Comparison of ENCODE assay signal across 11 cellular contexts in genomic region chr7:5533821-5534367, GRCh38. TPM values are rescaled to one million over a fixed set of nuclear protein-coding genes. Genes with fewer than 3 reads are reported as not detected.
DNase-seq lines count a peak whose midpoint lies in the region; ATAC-seq lines count a peak whose summit lies in the region.
"Had no signal": no experiment of that assay in that cellular context is flagged by ENCODE, and none has a peak within 500 bp of the region (broad histone marks: within the 10 kb centered on the region; RNA-seq: fewer than 3 reads in every experiment).

No MANE protein-coding gene starts in this region.

- peaks cover 9 to 22% of the 10 kb centered on the region in 2 donors for H3K4me1 ChIP-seq in naive thymus-derived CD4-positive, alpha-beta T cell (ENCODE audit: control insufficient read depth in 2 of 2, insufficient read depth in 2 of 2, low read length in 2 of 2)

- peaks cover 40% of the 10 kb centered on the region for H3K4me1 Mint-ChIP-seq in stimulated activated naive CD8-positive, alpha-beta T cell treated with anti-CD3 and anti-CD28 coated beads, Interleukin-15, Interleukin-2, amounts not matched to agents 100 ng/mL and 50 ng/mL, for 24 hours (ENCODE audit: low read depth)
- peaks cover 42% of the 10 kb centered on the region for H3K4me1 Mint-ChIP-seq in stimulated activated naive CD8-positive, alpha-beta T cell treated with anti-CD3 and anti-CD28 coated beads, Interleukin-15, amount 100 ng/mL, for 72 hours
- peaks cover 31% of the 10 kb centered on the region for H3K4me1 Mint-ChIP-seq in activated naive CD8-positive, alpha-beta T cell treated with anti-CD3 and anti-CD28 coated beads for 36 hours
- H3K4me1 Mint-ChIP-seq in naive thymus-derived CD4-positive, alpha-beta T cell, result peaks cover 4 to 30% (median 19%) of the 10 kb centered on the region in 7 donors

- H3K27ac Mint-ChIP-seq in stimulated activated naive CD8-positive, alpha-beta T cell treated with anti-CD3 and anti-CD28 coated beads, Interleukin-15, Interleukin-2, amounts not matched to agents 100 ng/mL and 50 ng/mL, for 24 hours, result peak overlapping the region; percentile 94
- H3K27ac Mint-ChIP-seq in stimulated activated naive CD8-positive, alpha-beta T cell treated with anti-CD3 and anti-CD28 coated beads, Interleukin-15, amount 100 ng/mL, for 72 hours, result peak overlapping the region in 1 of 2 donors; percentile 56
- peak overlapping the region; percentile 92 for H3K27ac Mint-ChIP-seq in activated naive CD8-positive, alpha-beta T cell treated with anti-CD3 and anti-CD28 coated beads for 36 hours
- peak overlapping the region in 8 of 9 donors; percentile 86 to 96 (median 93) for H3K27ac Mint-ChIP-seq in naive thymus-derived CD4-positive, alpha-beta T cell

- DNase-seq in stimulated activated naive CD8-positive, alpha-beta T cell treated with anti-CD3 and anti-CD28 coated beads, Interleukin-15, amount 100 ng/mL, for 72 hours, result no peak
- no peak for DNase-seq in activated naive CD8-positive, alpha-beta T cell treated with anti-CD3 and anti-CD28 coated beads for 36 hours
- no peak for DNase-seq in naive thymus-derived CD4-positive, alpha-beta T cell
- DNase-seq in NK-92 (lab: John Stamatoyannopoulos, UW; ENCODE audit: unreplicated experiment) (no peak), SW 1271 (lab: John Stamatoyannopoulos, UW) (no peak)
- DNase-seq: anterior cingulate cortex; effector CD4-positive, alpha-beta T cell; GF-D8 had no signal

- H3K27me3 Mint-ChIP-seq in stimulated activated naive CD8-positive, alpha-beta T cell treated with anti-CD3 and anti-CD28 coated beads, Interleukin-15, Interleukin-2, amounts not matched to agents 100 ng/mL and 50 ng/mL, for 24 hours, result no peaks in the 10 kb centered on the region
- no peaks in the 10 kb centered on the region for H3K27me3 Mint-ChIP-seq in stimulated activated naive CD8-positive, alpha-beta T cell treated with anti-CD3 and anti-CD28 coated beads, Interleukin-15, amount 100 ng/mL, for 72 hours
- peaks cover 11% of the 10 kb centered on the region for H3K27me3 Mint-ChIP-seq in activated naive CD8-positive, alpha-beta T cell treated with anti-CD3 and anti-CD28 coated beads for 36 hours
- H3K27me3 Mint-ChIP-seq in naive thymus-derived CD4-positive, alpha-beta T cell, result peaks cover 0 to 3% (median 0%) of the 10 kb centered on the region in 5 donors

- H3K9me3 ChIP-seq in naive thymus-derived CD4-positive, alpha-beta T cell (ENCODE audit: control insufficient read depth in 2 of 3, low read length in 3 of 3), result no peaks in the 10 kb centered on the region

- H3K36me3 ChIP-seq in naive thymus-derived CD4-positive, alpha-beta T cell (ENCODE audit: control insufficient read depth in 2 of 3, insufficient read depth in 3 of 3, low read length in 3 of 3), result peaks cover 6 to 14% (median 6%) of the 10 kb centered on the region in 3 experiments

- H3K27ac ChIP-seq in naive thymus-derived CD4-positive, alpha-beta T cell (ENCODE audit: low read depth, low read length), result peak overlapping the region; percentile 99

- H3K9me3 Mint-ChIP-seq in stimulated activated naive CD8-positive, alpha-beta T cell treated with anti-CD3 and anti-CD28 coated beads, Interleukin-15, Interleukin-2, amounts not matched to agents 100 ng/mL and 50 ng/mL, for 24 hours, result no peaks in the 10 kb centered on the region
- no peaks in the 10 kb centered on the region for H3K9me3 Mint-ChIP-seq in stimulated activated naive CD8-positive, alpha-beta T cell treated with anti-CD3 and anti-CD28 coated beads, Interleukin-15, amount 100 ng/mL, for 72 hours
- H3K9me3 Mint-ChIP-seq in activated naive CD8-positive, alpha-beta T cell treated with anti-CD3 and anti-CD28 coated beads for 36 hours, result peaks cover 1% of the 10 kb centered on the region
- H3K9me3 Mint-ChIP-seq in naive thymus-derived CD4-positive, alpha-beta T cell, result peaks cover 0 to 6% (median 0%) of the 10 kb centered on the region in 11 donors

- intact Hi-C loops in naive thymus-derived CD4-positive, alpha-beta T cell (cut with micrococcal nuclease), result no loop called here

- CTCF ChIA-PET in naive thymus-derived CD4-positive, alpha-beta T cell (lab: Charles Lee), result interaction anchor here (0.6 to 2.1 kb wide), 4 partner anchors 20 to 208 kb away, joined by 6 to 9 read pairs (median 6); no protein-coding TSS in a partner anchor

- H3K36me3 Mint-ChIP-seq in stimulated activated naive CD8-positive, alpha-beta T cell treated with anti-CD3 and anti-CD28 coated beads, Interleukin-15, Interleukin-2, amounts not matched to agents 100 ng/mL and 50 ng/mL, for 24 hours (ENCODE audit: low read depth), result peaks cover 4% of the 10 kb centered on the region
- peaks cover 12% of the 10 kb centered on the region for H3K36me3 Mint-ChIP-seq in activated naive CD8-positive, alpha-beta T cell treated with anti-CD3 and anti-CD28 coated beads for 36 hours
- H3K36me3 Mint-ChIP-seq in naive thymus-derived CD4-positive, alpha-beta T cell, result peaks cover 3 to 8% (median 3%) of the 10 kb centered on the region in 5 donors

- H3K4me3 Mint-ChIP-seq in stimulated activated naive CD8-positive, alpha-beta T cell treated with anti-CD3 and anti-CD28 coated beads, Interleukin-15, Interleukin-2, amounts not matched to agents 100 ng/mL and 50 ng/mL, for 24 hours, result no peak overlapping the region
- H3K4me3 Mint-ChIP-seq in stimulated activated naive CD8-positive, alpha-beta T cell treated with anti-CD3 and anti-CD28 coated beads, Interleukin-15, amount 100 ng/mL, for 72 hours, result no peak overlapping the region
- no peak overlapping the region for H3K4me3 Mint-ChIP-seq in activated naive CD8-positive, alpha-beta T cell treated with anti-CD3 and anti-CD28 coated beads for 36 hours
- peak overlapping the region in 6 of 10 donors; percentile 97 to 100 (median 99) for H3K4me3 Mint-ChIP-seq in naive thymus-derived CD4-positive, alpha-beta T cell

- no peak for ATAC-seq in stimulated activated naive CD8-positive, alpha-beta T cell treated with anti-CD3 and anti-CD28 coated beads, Interleukin-15, amount 100 ng/mL, for 72 hours
- ATAC-seq in naive thymus-derived CD4-positive, alpha-beta T cell, result no peak
- ATAC-seq in HG03108 (IDR thresholded peaks at IDR 0.05; ENCODE audit: unreplicated experiment), result no peak
- no peak for ATAC-seq in GM18870 (IDR thresholded peaks at IDR 0.05; ENCODE audit: unreplicated experiment)

- peak overlapping the region; percentile 93 for H3K4me3 ChIP-seq in naive thymus-derived CD4-positive, alpha-beta T cell (ENCODE audit: low read length)

- no peaks in the 10 kb centered on the region for H3K27me3 ChIP-seq in naive thymus-derived CD4-positive, alpha-beta T cell (ENCODE audit: control insufficient read depth in 2 of 2, insufficient read depth in 2 of 2, low read length in 2 of 2)

- POLR2A ChIA-PET in naive thymus-derived CD4-positive, alpha-beta T cell (lab: Charles Lee), result interaction anchor here (0.6 to 2.9 kb wide), 5 partner anchors 8 to 331 kb away, joined by 3 to 11 read pairs (median 3); no protein-coding TSS in a partner anchor

RNA-seq across cellular contexts. Expression of gene ACTB, which starts 3.5 kb away (rescaled TPM):
- total RNA-seq in activated naive CD8-positive, alpha-beta T cell treated with anti-CD3 and anti-CD28 coated beads for 36 hours, result 1,000 to 10,000 TPM; 7,622 to 7,820 TPM
- total RNA-seq in naive thymus-derived CD4-positive, alpha-beta T cell, result over 10,000 TPM in 1 of 5 experiments, 1,000 to 10,000 TPM in 4; 2,405 to 12,292 (median 2,801) TPM
- polyA plus RNA-seq in naive thymus-derived CD4-positive, alpha-beta T cell, result over 10,000 TPM; 11,269 to 12,728 TPM

RNA-seq across cellular contexts. Expression of gene FBXL18, which starts 20.3 kb away (rescaled TPM):
- 10 to 100 TPM; 10.2 to 10.7 TPM for total RNA-seq in activated naive CD8-positive, alpha-beta T cell treated with anti-CD3 and anti-CD28 coated beads for 36 hours
- 10 to 100 TPM in 2 of 5 experiments, 1 to 10 TPM in 3; 7.3 to 13.7 (median 9.7) TPM for total RNA-seq in naive thymus-derived CD4-positive, alpha-beta T cell
- polyA plus RNA-seq in naive thymus-derived CD4-positive, alpha-beta T cell, result 1 to 10 TPM; 1.6 to 2.0 TPM

RNA-seq across cellular contexts. Expression of gene FSCN1, which starts 58.7 kb away (rescaled TPM):
- 10 to 100 TPM; 15.2 to 15.7 TPM for total RNA-seq in activated naive CD8-positive, alpha-beta T cell treated with anti-CD3 and anti-CD28 coated beads for 36 hours
- total RNA-seq in naive thymus-derived CD4-positive, alpha-beta T cell, result 10 to 100 TPM in 1 of 5 experiments, 1 to 10 TPM in 4; 1.1 to 22.6 (median 6.2) TPM
- polyA plus RNA-seq in naive thymus-derived CD4-positive, alpha-beta T cell, result under 1 TPM in 1 of 2 donors, not detected in 1; 0.09 TPM

Comparison
In these comparisons a context has a peak if more than half of its experiments do, and no peak if none do; other contexts are left out.
1. H3K4me3 Mint-ChIP-seq: peak in naive thymus-derived CD4-positive, alpha-beta T cell (6 of 10); none in stimulated activated naive CD8-positive, alpha-beta T cell treated with anti-CD3 and anti-CD28 coated beads, Interleukin-15, Interleukin-2, amounts not matched to agents 100 ng/mL and 50 ng/mL, for 24 hours (single experiment), stimulated activated naive CD8-positive, alpha-beta T cell treated with anti-CD3 and anti-CD28 coated beads, Interleukin-15, amount 100 ng/mL, for 72 hours (0 of 2) and activated naive CD8-positive, alpha-beta T cell treated with anti-CD3 and anti-CD28 coated beads for 36 hours (single experiment).